In genomic region chr4:184503869-184504300, GRCh38 we compare ENCODE assay signal across 9 cellular contexts. TPM values are rescaled to one million over a fixed set of nuclear protein-coding genes. Genes with fewer than 3 reads are reported as not detected.
DNase-seq lines count a peak whose midpoint lies in the region; ATAC-seq and TF ChIP-seq lines count a peak whose summit lies in the region.
"Had no signal": no experiment of that assay in that cellular context is flagged by ENCODE, and none has a peak within 500 bp of the region (broad histone marks: within the 10 kb centered on the region; RNA-seq: fewer than 3 reads in every experiment).

No MANE protein-coding gene starts in this region.

- DNase-seq in CD8-positive, alpha-beta T cell, result peak in 3 of 7 experiments; percentile 3 to 20 (median 14)
- peak; percentile 36 to 47 for DNase-seq in activated T-cell treated with anti-CD3 and anti-CD28 coated beads, Interleukin-2, amount 50 U/mL, for 48 hours
- peak in 1 of 2 donors; percentile 9 for DNase-seq in memory B cell (ENCODE audit: low spot score in 2 of 2)
- DNase-seq in NCI-H446 (lab: John Stamatoyannopoulos, UW), result no peak
- no peak for DNase-seq in psoas muscle
- no peak for DNase-seq in effector CD8-positive, alpha-beta T cell (lab: John Stamatoyannopoulos, UW)
- no peak for DNase-seq in WERI-Rb-1

- H3K36me3 Mint-ChIP-seq in CD8-positive, alpha-beta T cell, result no peaks in the 10 kb centered on the region
- H3K36me3 Mint-ChIP-seq in IgD-negative memory B cell (peaks cover 2% of the 10 kb centered on the region), memory B cell (no peaks in the 10 kb centered on the region)

- no peaks in the 10 kb centered on the region for H3K36me3 ChIP-seq in CD8-positive, alpha-beta T cell (ENCODE audit: insufficient read depth, low read length)
- no peaks in the 10 kb centered on the region for H3K36me3 ChIP-seq in psoas muscle (ENCODE audit: insufficient read depth in 1 of 2, low read depth in 1 of 2)
- H3K36me3 ChIP-seq in WERI-Rb-1, result no peaks in the 10 kb centered on the region

- no peak for TF ChIP-seq CTCF in CD8-positive, alpha-beta T cell (IDR thresholded peaks at IDR 0.05)
- TF ChIP-seq CTCF in psoas muscle (IDR thresholded peaks at IDR 0.05) (no peak), WERI-Rb-1 (IDR thresholded peaks at IDR 0.05; ENCODE audit: low read depth, low read length) (no peak)

- H3K27me3 Mint-ChIP-seq in CD8-positive, alpha-beta T cell (ENCODE audit: low read depth), result no peaks in the 10 kb centered on the region
- H3K27me3 Mint-ChIP-seq in IgD-negative memory B cell (no peaks in the 10 kb centered on the region), memory B cell (no peaks in the 10 kb centered on the region)

- H3K4me1 ChIP-seq in CD8-positive, alpha-beta T cell (ENCODE audit: insufficient read depth, low read length), result peaks cover 22% of the 10 kb centered on the region
- peaks cover 12% of the 10 kb centered on the region for H3K4me1 ChIP-seq in psoas muscle

- peaks cover 2% of the 10 kb centered on the region for H3K9me3 Mint-ChIP-seq in CD8-positive, alpha-beta T cell
- H3K9me3 Mint-ChIP-seq in IgD-negative memory B cell (no peaks in the 10 kb centered on the region), memory B cell (no peaks in the 10 kb centered on the region)

- H3K27ac Mint-ChIP-seq in CD8-positive, alpha-beta T cell, result peak overlapping the region; percentile 50
- H3K27ac Mint-ChIP-seq in IgD-negative memory B cell (peak overlapping the region; percentile 43 to 86 (median 54)), memory B cell (peak overlapping the region; percentile 74)

- H3K4me1 Mint-ChIP-seq in CD8-positive, alpha-beta T cell (ENCODE audit: low read depth), result peaks cover 22% of the 10 kb centered on the region
- peaks cover 13 to 34% (median 32%) of the 10 kb centered on the region in 3 donors for H3K4me1 Mint-ChIP-seq in IgD-negative memory B cell
- H3K4me1 Mint-ChIP-seq in memory B cell, result peaks cover 30% of the 10 kb centered on the region

- no peaks in the 10 kb centered on the region for H3K27me3 ChIP-seq in CD8-positive, alpha-beta T cell (ENCODE audit: insufficient read depth, low read length)
- H3K27me3 ChIP-seq in psoas muscle (ENCODE audit: insufficient read depth in 3 of 3, low read length in 2 of 3) (no peaks in the 10 kb centered on the region), WERI-Rb-1 (ENCODE audit: insufficient read depth, low read depth, severe bottlenecking) (no peaks in the 10 kb centered on the region)

- CTCF ChIA-PET in CD8-positive, alpha-beta T cell (lab: Charles Lee), result interaction anchor here (1.0 to 1.1 kb wide), 2 partner anchors 8 to 12 kb away, joined by 3 to 4 read pairs; no protein-coding TSS in a partner anchor

- WGBS in psoas muscle, 3 donors, result 42 to 59% (median 47%) methylated on average over 8 of the region's 8 CpGs

- POLR2A ChIA-PET in CD8-positive, alpha-beta T cell (lab: Charles Lee), result interaction anchor here (0.6 to 1.2 kb wide), 3 partner anchors 29 to 162 kb away, joined by 3 read pairs; no protein-coding TSS in a partner anchor

- H3K4me3 ChIP-seq in CD8-positive, alpha-beta T cell (ENCODE audit: low read depth, low read length), result no peak overlapping the region
- no peak overlapping the region for H3K4me3 ChIP-seq in psoas muscle
- no peak overlapping the region for H3K4me3 ChIP-seq in WERI-Rb-1 (ENCODE audit: low read depth, low read length)

- H3K27ac ChIP-seq in CD8-positive, alpha-beta T cell (ENCODE audit: low read depth, low read length), result no peak overlapping the region
- H3K27ac ChIP-seq in psoas muscle, result no peak overlapping the region
- no peak overlapping the region for H3K27ac ChIP-seq in WERI-Rb-1

- peak; percentile 57 for ATAC-seq in CD8-positive, alpha-beta T cell
- ATAC-seq in memory B cell (ENCODE audit: low read depth) (peak; percentile 45), psoas muscle (no peak)
- ATAC-seq: Panc1 had no signal

- intact Hi-C loops in CD8-positive, alpha-beta T cell (cut with DNase I, micrococcal nuclease), result no loop called here
- intact Hi-C loops in psoas muscle (cut with DNase I), result no loop called here

- peak overlapping the region; percentile 52 for H3K4me3 Mint-ChIP-seq in CD8-positive, alpha-beta T cell
- peak overlapping the region; percentile 64 to 95 (median 80) for H3K4me3 Mint-ChIP-seq in IgD-negative memory B cell
- H3K4me3 Mint-ChIP-seq in memory B cell, result peak overlapping the region; percentile 78

- no peaks in the 10 kb centered on the region for H3K9me3 ChIP-seq in CD8-positive, alpha-beta T cell (ENCODE audit: low read length)
- H3K9me3 ChIP-seq in psoas muscle (no peaks in the 10 kb centered on the region), WERI-Rb-1 (ENCODE audit: severe bottlenecking) (no peaks in the 10 kb centered on the region)

RNA-seq across cellular contexts. Expression of gene IRF2, which starts 29.5 kb away (rescaled TPM):
- 1 to 10 TPM; 7.9 to 9.3 TPM for total RNA-seq in CD8-positive, alpha-beta T cell
- polyA plus RNA-seq in IgD-negative memory B cell (105 TPM), psoas muscle (10 to 100 TPM in 2 of 3 donors, 1 to 10 TPM in 1; 6.7 to 28.9 (median 21.1) TPM)
- total RNA-seq in psoas muscle, result 10 to 100 TPM; 14.6 to 23.4 (median 16.3) TPM

Comparison
In these comparisons a context has a peak if more than half of its experiments do, and no peak if none do; other contexts are left out.
1. ATAC-seq: peak in CD8-positive, alpha-beta T cell (single experiment) and memory B cell (single experiment); none in psoas muscle (0 of 4).
2. DNase-seq: peak in activated T-cell treated with anti-CD3 and anti-CD28 coated beads, Interleukin-2, amount 50 U/mL, for 48 hours (2 of 2); none in NCI-H446 (0 of 2), psoas muscle (0 of 2), effector CD8-positive, alpha-beta T cell (single experiment) and WERI-Rb-1 (single experiment).
3. Peak in every context shown above with its lines, with median percentiles within 50 percentile points of each other: H3K27ac Mint-ChIP-seq and H3K4me3 Mint-ChIP-seq.